Comparison of ENCODE assay signal across 23 cellular contexts in the genomic region with DNA sequence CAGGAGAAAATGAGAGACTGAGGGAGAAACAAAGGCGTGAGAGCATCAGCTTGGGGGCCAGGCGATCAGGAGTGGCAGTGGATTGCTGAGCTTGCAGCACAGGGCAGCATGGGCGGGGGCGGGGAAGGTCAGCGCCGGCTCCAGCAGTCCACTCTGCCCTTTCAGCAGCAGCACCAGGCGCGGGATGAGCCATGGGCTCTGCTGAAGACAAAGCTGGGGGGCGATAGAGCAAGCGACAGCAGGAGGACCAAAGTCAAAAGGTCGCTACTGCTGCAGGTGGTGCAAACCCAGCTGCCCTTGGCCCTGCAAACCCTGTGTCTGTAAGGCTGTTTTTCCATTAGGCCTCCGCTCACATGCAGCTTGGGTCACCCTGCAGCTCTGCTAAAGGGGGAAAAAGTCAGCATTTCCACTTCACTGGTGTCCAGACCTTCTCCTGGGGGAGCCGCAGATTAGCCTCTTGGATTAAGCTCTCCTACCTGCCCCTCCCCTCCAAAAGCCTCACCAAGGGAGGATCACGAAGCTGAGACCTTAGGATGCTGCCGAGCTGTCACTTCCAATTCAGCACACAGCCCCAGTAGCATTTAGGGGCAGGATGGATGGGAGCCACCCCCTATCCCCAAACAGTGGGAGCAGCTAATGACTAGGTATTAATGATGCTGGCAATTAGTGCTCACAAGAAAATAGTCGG.
DNase-seq lines count a peak whose midpoint lies in the region; ATAC-seq and TF ChIP-seq lines count a peak whose summit lies in the region.
"Had no signal": no experiment of that assay in that cellular context is flagged by ENCODE, and none has a peak within 500 bp of the region (broad histone marks: within the 10 kb centered on the region; RNA-seq: fewer than 3 reads in every experiment).

No MANE protein-coding gene starts in this region.

- no peaks in the 10 kb centered on the region for H3K79me2 ChIP-seq in GM23338 (replicated peaks; ENCODE audit: insufficient read depth)
- no peaks in the 10 kb centered on the region for H3K79me2 ChIP-seq in neural progenitor cell (ENCODE audit: low read depth)

- ATAC-seq in heart right ventricle (peak in 5 of 8 donors; percentile 25 to 55 (median 39)), GM23338 (peak; percentile 29; the same call in 2 of the 3 replicates), GM21381 (IDR thresholded peaks at IDR 0.05; ENCODE audit: unreplicated experiment) (no peak)
- ATAC-seq: A549, GM12878 had no signal

- H3K36me3 Mint-ChIP-seq in GM23338 (ENCODE audit: low read depth) (no peaks in the 10 kb centered on the region), brain (peaks cover 22% of the 10 kb centered on the region), neural progenitor cell (peaks cover 3% of the 10 kb centered on the region)
- H3K36me3 Mint-ChIP-seq: CD14-positive monocyte had no signal

- peaks cover 0 to 26% (median 0%) of the 10 kb centered on the region in 9 donors for H3K4me1 ChIP-seq in heart right ventricle
- H3K4me1 ChIP-seq in right atrium auricular region, result no peaks in the 10 kb centered on the region
- H3K4me1 ChIP-seq in GM23338 (ENCODE audit: insufficient read depth), result no peaks in the 10 kb centered on the region
- peaks cover 16% of the 10 kb centered on the region for H3K4me1 ChIP-seq in neural progenitor cell
- H3K4me1 ChIP-seq: A549, Peyer's patch had no signal

- H3K27ac Mint-ChIP-seq in GM23338 (no peak overlapping the region), brain (peak overlapping the region in 3 of 5 experiments; percentile 58 to 86 (median 71)), neural progenitor cell (no peak overlapping the region)
- H3K27ac Mint-ChIP-seq: B cell, CD14-positive monocyte had no signal

- H3K36me3 ChIP-seq in heart right ventricle, result peaks cover 0 to 38% (median 4%) of the 10 kb centered on the region in 9 donors
- peaks cover 11% of the 10 kb centered on the region for H3K36me3 ChIP-seq in right atrium auricular region
- no peaks in the 10 kb centered on the region; the same call in 1 of the 2 replicates for H3K36me3 ChIP-seq in GM23338 (ENCODE audit: insufficient read depth)
- H3K36me3 ChIP-seq in neural progenitor cell, result no peaks in the 10 kb centered on the region
- H3K36me3 ChIP-seq: Peyer's patch had no signal

- H3K4me3 Mint-ChIP-seq in GM23338 (no peak overlapping the region), brain (no peak overlapping the region), neural progenitor cell (peak overlapping the region; percentile 12)
- H3K4me3 Mint-ChIP-seq: B cell, CD14-positive monocyte had no signal

- TF ChIP-seq CTCF in heart right ventricle (IDR thresholded peaks at IDR 0.05), result no peak
- TF ChIP-seq CTCF in right atrium auricular region (IDR thresholded peaks at IDR 0.05), result no peak
- peak in 1 of 2 experiments; percentile 22; a peak in 1 of 4 replicates for TF ChIP-seq CTCF in GM23338 (conservative IDR thresholded peaks at IDR 0.05; ENCODE audit: low read depth in 2 of 2)
- no peak for TF ChIP-seq CTCF in brain (conservative IDR thresholded peaks at IDR 0.05)
- TF ChIP-seq CTCF in neural progenitor cell (IDR thresholded peaks at IDR 0.05), result no peak

- no peak overlapping the region for H3K4me2 ChIP-seq in GM23338
- H3K4me2 ChIP-seq in neural progenitor cell, result peak overlapping the region; percentile 61
- H3K4me2 ChIP-seq: A549 had no signal

- intact Hi-C loops in heart right ventricle (cut with DNase I), result no loop called here

- peaks cover 3% of the 10 kb centered on the region; the same call in 1 of the 2 replicates for H3K9me2 ChIP-seq in GM23338 (ENCODE audit: insufficient read depth)

- H3K9me3 ChIP-seq in heart right ventricle (peaks cover 0 to 12% (median 0%) of the 10 kb centered on the region in 11 donors), right atrium auricular region (no peaks in the 10 kb centered on the region), neural progenitor cell (ENCODE audit: low read depth) (no peaks in the 10 kb centered on the region)
- H3K9me3 ChIP-seq: A549, Peyer's patch had no signal

- WGBS in heart right ventricle, 2 donors, result 63 to 71% methylated on average over 16 of the region's 16 CpGs

- H3K9me3 Mint-ChIP-seq in GM23338, result no peaks in the 10 kb centered on the region
- H3K9me3 Mint-ChIP-seq in brain, result peaks cover 0 to 3% (median 0%) of the 10 kb centered on the region in 5 experiments
- H3K9me3 Mint-ChIP-seq in neural progenitor cell, result peaks cover 5% of the 10 kb centered on the region

- H3K27me3 ChIP-seq in heart right ventricle (no peaks in the 10 kb centered on the region), right atrium auricular region (no peaks in the 10 kb centered on the region), GM23338 (ENCODE audit: insufficient read depth) (no peaks in the 10 kb centered on the region), neural progenitor cell (no peaks in the 10 kb centered on the region)
- H3K27me3 ChIP-seq: Peyer's patch had no signal

- no peaks in the 10 kb centered on the region for H3F3A ChIP-seq in GM23338 (replicated peaks; ENCODE audit: low read depth)
- H3F3A ChIP-seq in neural progenitor cell (ENCODE audit: low read depth), result peaks cover 4% of the 10 kb centered on the region

- H3K27ac ChIP-seq in heart right ventricle (peak overlapping the region in 1 of 10 donors; percentile 32), right atrium auricular region (no peak overlapping the region), GM23338 (ENCODE audit: low read depth) (no peak overlapping the region), neural progenitor cell (no peak overlapping the region)
- H3K27ac ChIP-seq: A549, Peyer's patch had no signal

- H3K4me1 Mint-ChIP-seq in GM23338 (peaks cover 15% of the 10 kb centered on the region), brain (peaks cover 21% of the 10 kb centered on the region), neural progenitor cell (peaks cover 28% of the 10 kb centered on the region)
- H3K4me1 Mint-ChIP-seq: CD14-positive monocyte had no signal

- H3K9ac ChIP-seq in neural progenitor cell, result no peak overlapping the region

- DNase-seq in heart right ventricle (no peak), right atrium auricular region (ENCODE audit: low spot score) (no peak), GM23338 (ENCODE audit: low spot score) (no peak), neural progenitor cell (ENCODE audit: low spot score) (peak; percentile 46), CD1c-positive myeloid dendritic cell (ENCODE audit: extremely low spot score) (no peak)
- no peak for DNase-seq in activated CD4-positive, CD25-positive, alpha-beta regulatory T cell treated with anti-CD3 and anti-CD28 coated beads, Interleukin-2, amount 50 U/mL, for 72 hours
- DNase-seq: DMS 273 treated with DMSO at 0.1 percent for 48 hours, DMS79 treated with DMSO at 0.1 percent for 48 hours, KG1, NCI-H1092, NCI-H1436, NCI-H187 treated with DMSO at 0.1 percent for 48 hours, NCI-H2107, NCI-H2227 treated with DMSO at 0.1 percent for 48 hours, NCI-H510A, NCI-H774, Peyer's patch had no signal

- H3K4me3 ChIP-seq in heart right ventricle (no peak overlapping the region), right atrium auricular region (no peak overlapping the region), GM23338 (no peak overlapping the region), neural progenitor cell (no peak overlapping the region)
- H3K4me3 ChIP-seq: A549, GM12878, Peyer's patch had no signal

- H4K20me1 ChIP-seq in GM23338 (replicated peaks; ENCODE audit: insufficient read depth) (no peaks in the 10 kb centered on the region), neural progenitor cell (ENCODE audit: low read depth) (no peaks in the 10 kb centered on the region)

- H3K27me3 Mint-ChIP-seq in GM23338 (ENCODE audit: insufficient read depth, low read depth, poor library complexity) (peaks cover 3% of the 10 kb centered on the region), brain (peaks cover 16% of the 10 kb centered on the region), neural progenitor cell (ENCODE audit: insufficient read depth, low read depth) (peaks cover 2% of the 10 kb centered on the region)
- H3K27me3 Mint-ChIP-seq: B cell had no signal

- H2AFZ ChIP-seq in GM23338 (peak overlapping the region; percentile 52; the same call in 1 of the 2 replicates), neural progenitor cell (replicated peaks) (no peak overlapping the region)

TF ChIP-seq in GM23338, 12 proteins besides CTCF, POLR2A, EP300 and RAD21:
- TF ChIP-seq ZNF114 (CRISPR knock-in tag; IDR thresholded peaks at IDR 0.05), result no peak
TF ChIP-seq in GM23338: peak in this region for 0.

Comparison
In these comparisons a context has a peak if more than half of its experiments do, and no peak if none do; other contexts are left out.
1. H3K27ac Mint-ChIP-seq: peak in brain (3 of 5); none in GM23338 (single experiment) and neural progenitor cell (single experiment).